7 cellular contexts compared by ENCODE assay signal in genomic region chr6:1312444-1313363, GRCh38. TPM values are rescaled to one million over a fixed set of nuclear protein-coding genes. Genes with fewer than 3 reads are reported as not detected.
DNase-seq lines count a peak whose midpoint lies in the region; ATAC-seq and TF ChIP-seq lines count a peak whose summit lies in the region.

No MANE protein-coding gene starts in this region.

- H4K8ac ChIP-seq in trophoblast cell (ENCODE audit: low read depth, low read length), result no peak overlapping the region

- POLR2A ChIA-PET in PC-3 (lab: Charles Lee; ENCODE audit: unreplicated experiment), result no interaction called here

- 2% methylated on average over 56 to 74 of the region's 111 CpGs for WGBS in GM23248 (ENCODE audit: low coverage in 1 of 2, low lambda C conversion rate in 2 of 2, missing lambda C conversion rate in 2 of 2), 2 experiments
- 3% methylated on average over 32 of the region's 111 CpGs for WGBS in esophagus muscularis mucosa
- no CpG with 5 or more reads among the region's 111 CpGs for WGBS in trophoblast cell (ENCODE audit: extremely low coverage, insufficient coverage, insufficient read length)

- no peak overlapping the region for H3K23ac ChIP-seq in trophoblast cell (ENCODE audit: low read length)

- H4K12ac ChIP-seq in trophoblast cell (ENCODE audit: low read depth, low read length), result no peak overlapping the region

- H2BK5ac ChIP-seq in trophoblast cell (ENCODE audit: low read depth, low read length, poor library complexity), result no peak overlapping the region

- no peak for ATAC-seq in PC-3
- ATAC-seq in GM19023 (IDR thresholded peaks at IDR 0.05; ENCODE audit: unreplicated experiment), result no peak
- ATAC-seq in HG03039 (IDR thresholded peaks at IDR 0.05; ENCODE audit: unreplicated experiment), result no peak

- peaks cover 4% of the 10 kb centered on the region; the same call in 1 of the 2 replicates for H3F3A ChIP-seq in GM23248 (ENCODE audit: insufficient read depth)
- H3F3A ChIP-seq in PC-3 (ENCODE audit: low read length, unreplicated experiment), result peaks cover 3% of the 10 kb centered on the region

- H3K9ac ChIP-seq in GM23248, result no peak overlapping the region
- H3K9ac ChIP-seq in PC-3 (ENCODE audit: low read length), result peak overlapping the region; percentile 51
- no peak overlapping the region for H3K9ac ChIP-seq in trophoblast cell (ENCODE audit: low read length)

- H2BK120ac ChIP-seq in trophoblast cell (ENCODE audit: insufficient read depth, low read length, poor library complexity), result no peak overlapping the region

- in situ Hi-C loops in GM23248 (cut with MboI), result no loop called here

- DNase-seq in GM23248 (peak; percentile 42), PC-3 (no peak), esophagus muscularis mucosa (ENCODE audit: extremely low spot score) (no peak), trophoblast cell (peak in 1 of 2 donors; percentile 24)
- no peak for DNase-seq in effector memory CD4-positive, alpha-beta T cell

- TF ChIP-seq CTCF in PC-3 (conservative IDR thresholded peaks at IDR 0.05; ENCODE audit: low read depth, low read length), result no peak
- TF ChIP-seq CTCF in esophagus muscularis mucosa (IDR thresholded peaks at IDR 0.05), result no peak

- H3K27ac ChIP-seq in GM23248 (no peak overlapping the region), PC-3 (ENCODE audit: low read length) (0 out of 2 replicates have a peak overlapping the region, but pooled peaks have one; percentile 11), esophagus muscularis mucosa (replicated peaks in 1 of 4) (peak overlapping the region; percentile 85 to 89 (median 86)), trophoblast cell (ENCODE audit: low read depth, low read length) (no peak overlapping the region)
- no peak overlapping the region for H3K27ac ChIP-seq in effector memory CD4-positive, alpha-beta T cell (ENCODE audit: insufficient read depth, low read length, poor library complexity, severe bottlenecking)

- intact Hi-C loops in PC-3 (cut with micrococcal nuclease) (loop anchor here (5.0 kb wide), 1 partner anchor 45 kb away; no protein-coding TSS in a partner anchor), esophagus muscularis mucosa (cut with DNase I) (loop anchor here (5.0 kb wide), 1 partner anchor 70 kb away; no protein-coding TSS in a partner anchor)

- H3K79me2 ChIP-seq in GM23248 (ENCODE audit: insufficient read depth) (no peaks in the 10 kb centered on the region), PC-3 (ENCODE audit: low read length) (peaks cover 20% of the 10 kb centered on the region), trophoblast cell (ENCODE audit: control insufficient read depth, insufficient read depth, low read length, poor library complexity) (no peaks in the 10 kb centered on the region)

- no peaks in the 10 kb centered on the region for H3K79me1 ChIP-seq in trophoblast cell (ENCODE audit: low read length)

- no peak overlapping the region for H4K91ac ChIP-seq in trophoblast cell (ENCODE audit: low read depth, low read length)

- no peak overlapping the region for H3K18ac ChIP-seq in trophoblast cell (ENCODE audit: low read length)

- H3K14ac ChIP-seq in trophoblast cell (ENCODE audit: low read length), result no peak overlapping the region

- H3K4me3 ChIP-seq in GM23248 (peak overlapping the region; percentile 73), PC-3 (ENCODE audit: low read length) (peak overlapping the region; percentile 79), esophagus muscularis mucosa (peak overlapping the region; percentile 61 to 73 (median 64)), trophoblast cell (ENCODE audit: low read depth, low read length) (no peak overlapping the region)
- H3K4me3 ChIP-seq in effector memory CD4-positive, alpha-beta T cell (ENCODE audit: insufficient read depth, low read depth, low read length, poor library complexity, severe bottlenecking), result no peak overlapping the region

- H3K9me3 ChIP-seq in GM23248 (ENCODE audit: low read depth) (no peaks in the 10 kb centered on the region), PC-3 (ENCODE audit: low read length) (no peaks in the 10 kb centered on the region), esophagus muscularis mucosa (no peaks in the 10 kb centered on the region), trophoblast cell (ENCODE audit: insufficient read depth, low read depth, low read length) (no peaks in the 10 kb centered on the region)
- H3K9me3 ChIP-seq in effector memory CD4-positive, alpha-beta T cell (ENCODE audit: control insufficient read depth, low read length), result no peaks in the 10 kb centered on the region

- H3K4me1 ChIP-seq in GM23248 (ENCODE audit: insufficient read depth) (no peaks in the 10 kb centered on the region), PC-3 (ENCODE audit: insufficient read depth, low read length) (peaks cover 27% of the 10 kb centered on the region), esophagus muscularis mucosa (peaks cover 21 to 56% (median 52%) of the 10 kb centered on the region in 4 donors), trophoblast cell (ENCODE audit: control insufficient read depth in 1 of 2, insufficient read depth in 2 of 2, low read length in 2 of 2) (peaks cover 18 to 19% of the 10 kb centered on the region in 2 experiments)
- peaks cover 5% of the 10 kb centered on the region for H3K4me1 ChIP-seq in effector memory CD4-positive, alpha-beta T cell (ENCODE audit: control insufficient read depth, insufficient read depth, low read length, poor library complexity, severe bottlenecking)

- H3K27me3 ChIP-seq in GM23248 (replicated peaks; ENCODE audit: insufficient read depth), result peaks cover 35% of the 10 kb centered on the region
- H3K27me3 ChIP-seq in PC-3 (ENCODE audit: low read length), result no peaks in the 10 kb centered on the region
- H3K27me3 ChIP-seq in esophagus muscularis mucosa, result peaks cover 0 to 34% (median 0%) of the 10 kb centered on the region in 4 donors
- H3K27me3 ChIP-seq in trophoblast cell (ENCODE audit: insufficient read depth, low read length), result peaks cover 70% of the 10 kb centered on the region
- H3K27me3 ChIP-seq in effector memory CD4-positive, alpha-beta T cell (replicated peaks; ENCODE audit: control insufficient read depth, insufficient read depth, low read length, poor library complexity, severe bottlenecking), result peaks cover 11% of the 10 kb centered on the region

- TF ChIP-seq POLR2A in esophagus muscularis mucosa (IDR thresholded peaks at IDR 0.05; ENCODE audit: low read depth), result no peak

- no peak for TF ChIP-seq EP300 in esophagus muscularis mucosa (IDR thresholded peaks at IDR 0.05)

- H2BK12ac ChIP-seq in trophoblast cell (ENCODE audit: low read length), result no peak overlapping the region

- H2AK5ac ChIP-seq in trophoblast cell (ENCODE audit: low read length), result no peak overlapping the region

- no peak overlapping the region for H3K4ac ChIP-seq in trophoblast cell (ENCODE audit: low read depth, low read length)

- H4K20me1 ChIP-seq in GM23248 (ENCODE audit: insufficient read depth) (no peaks in the 10 kb centered on the region), PC-3 (ENCODE audit: low read length) (no peaks in the 10 kb centered on the region)

- H2AFZ ChIP-seq in GM23248, result peak overlapping the region; percentile 70
- H2AFZ ChIP-seq in PC-3 (ENCODE audit: low read length), result peak overlapping the region; percentile 93
- H2AFZ ChIP-seq in trophoblast cell (ENCODE audit: insufficient read depth, low read length, poor library complexity), result peak overlapping the region; percentile 59

- CTCF ChIA-PET in PC-3 (lab: Charles Lee), result interaction anchor here (1.1 kb wide), 1 partner anchor 13 kb away, joined by 4 read pairs; no protein-coding TSS in a partner anchor

- H3K36me3 ChIP-seq in GM23248 (ENCODE audit: low read depth) (no peaks in the 10 kb centered on the region), PC-3 (ENCODE audit: low read depth, low read length) (no peaks in the 10 kb centered on the region), esophagus muscularis mucosa (no peaks in the 10 kb centered on the region), trophoblast cell (ENCODE audit: control insufficient read depth in 1 of 2, insufficient read depth in 2 of 2, low read length in 2 of 2) (no peaks in the 10 kb centered on the region)
- no peaks in the 10 kb centered on the region for H3K36me3 ChIP-seq in effector memory CD4-positive, alpha-beta T cell (ENCODE audit: control insufficient read depth, insufficient read depth, low read length)

- peak overlapping the region; percentile 93 for H3K4me2 ChIP-seq in GM23248 (ENCODE audit: unreplicated experiment)
- H3K4me2 ChIP-seq in PC-3 (ENCODE audit: low read length), result peak overlapping the region; percentile 86
- peak overlapping the region; percentile 72 for H3K4me2 ChIP-seq in trophoblast cell (ENCODE audit: low read length)

- H3K9me2 ChIP-seq in GM23248 (ENCODE audit: insufficient read depth) (no peaks in the 10 kb centered on the region), PC-3 (replicated peaks; ENCODE audit: low read length) (no peaks in the 10 kb centered on the region)

- TSS peak; percentile 83 for BruUV-seq in PC-3 (replicated peaks; lab: Mats Ljungman, UMichigan)

RNA-seq across cellular contexts. Expression of gene FOXQ1, which starts 0.8 kb away (rescaled TPM):
- total RNA-seq in GM23248 (2014; rRNA removed; shearing (Covaris generic)), result under 0.01 TPM in 1 of 2 replicates, not detected in the other
- not detected in 2 replicates for polyA plus RNA-seq in GM23248 (2016; fragmentation: Nextera tagmentation; extraction: Ambion mirVana)
- total RNA-seq in PC-3 (2014; rRNA removed), result 7.5 and 12.4 TPM in 2 replicates
- total RNA-seq in esophagus muscularis mucosa, result 1 to 10 TPM; 2.5 to 4.4 (median 2.9) TPM
- polyA plus RNA-seq in trophoblast cell (2013), result not detected in 2 replicates

Comparison
In these comparisons a context has a peak if more than half of its experiments do, and no peak if none do; other contexts are left out.
1. H3K27ac ChIP-seq: peak in PC-3 (single experiment) and esophagus muscularis mucosa (4 of 4); none in GM23248 (single experiment), trophoblast cell (single experiment) and effector memory CD4-positive, alpha-beta T cell (single experiment).
2. H3K4me3 ChIP-seq: peak in GM23248 (single experiment), PC-3 (single experiment) and esophagus muscularis mucosa (4 of 4); none in trophoblast cell (single experiment) and effector memory CD4-positive, alpha-beta T cell (single experiment).
3. Peak in every context shown above with its lines, with median percentiles within 50 percentile points of each other: H2AFZ ChIP-seq and H3K4me2 ChIP-seq.